ENCODE assay signal across 8 cellular contexts in the genomic region with DNA sequence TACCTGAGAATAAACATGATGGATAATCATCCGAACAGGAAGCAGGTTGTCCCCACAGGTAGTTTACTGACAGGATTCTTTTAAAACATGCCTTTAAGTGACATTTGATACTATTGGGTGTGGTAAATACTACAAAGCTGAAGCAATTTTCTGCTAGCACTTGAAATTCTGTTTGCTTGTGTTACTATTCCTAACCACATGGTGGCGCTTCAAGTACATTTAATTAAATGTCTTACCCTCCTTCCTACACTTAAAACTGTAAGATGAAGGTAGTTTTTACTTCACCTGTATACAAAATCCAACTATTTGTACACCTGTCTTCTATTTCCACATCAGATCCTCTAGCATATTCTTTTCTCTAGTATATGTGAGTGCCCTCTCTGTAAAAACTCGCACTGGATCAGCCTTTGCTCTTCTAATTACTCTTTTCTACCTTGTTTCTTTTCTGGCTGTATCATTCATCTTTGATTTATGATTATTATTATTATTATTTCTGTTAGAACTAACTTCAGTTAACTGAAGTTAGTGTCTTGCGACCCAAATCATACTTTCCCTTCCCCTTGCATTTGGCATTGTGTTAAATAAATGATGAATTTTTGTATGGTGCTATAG. TPM values are rescaled to one million over a fixed set of nuclear protein-coding genes. Genes with fewer than 3 reads are reported as not detected.
DNase-seq lines count a peak whose midpoint lies in the region; ATAC-seq, FAIRE-seq and TF ChIP-seq lines count a peak whose summit lies in the region.

No MANE protein-coding gene starts in this region.

- TF ChIP-seq CTCF in GM12874 (IDR thresholded peaks at IDR 0.05; ENCODE audit: insufficient read depth, low read depth, low read length): peak; percentile 46
- peak; percentile 43 for TF ChIP-seq CTCF in bronchial epithelial cell (IDR thresholded peaks at IDR 0.05; ENCODE audit: insufficient read depth, low read length, severe bottlenecking)
- peak; percentile 75 for TF ChIP-seq CTCF in lower lobe of right lung (IDR thresholded peaks at IDR 0.05)

- no peak overlapping the region for H3K27ac ChIP-seq in lower lobe of right lung

- intact Hi-C loops in lower lobe of right lung (cut with DNase I): no loop called here

- H3K4me1 ChIP-seq in lower lobe of right lung: no peaks in the 10 kb centered on the region

- H3K36me3 ChIP-seq in bronchial epithelial cell (ENCODE audit: control insufficient read depth, insufficient read depth, low read length): no peaks in the 10 kb centered on the region
- peaks cover 76% of the 10 kb centered on the region for H3K36me3 ChIP-seq in lower lobe of right lung

- H3K9me3 ChIP-seq in lower lobe of right lung: no peaks in the 10 kb centered on the region

- ATAC-seq in lower lobe of right lung: peak; percentile 48 to 62
- ATAC-seq in HG02840 (IDR thresholded peaks at IDR 0.05; ENCODE audit: low FRiP score, unreplicated experiment): no peak
- no peak for ATAC-seq in HG02571 (IDR thresholded peaks at IDR 0.05; ENCODE audit: unreplicated experiment)

- DNase-seq in CD1c-positive myeloid dendritic cell (ENCODE audit: extremely low spot score): peak; percentile 52
- peak; percentile 42 for DNase-seq in NCI-H748 (lab: John Stamatoyannopoulos, UW; ENCODE audit: unreplicated experiment)
- DNase-seq in bronchial epithelial cell (ENCODE audit: low read depth): peak; percentile 63
- no peak for DNase-seq in lower lobe of right lung
- no peak for DNase-seq in AG08396 (ENCODE audit: low spot score)

- FAIRE-seq in bronchial epithelial cell (lab: Jason Lieb, UNC): no peak

- H3K4me3 ChIP-seq in bronchial epithelial cell (ENCODE audit: low read depth, low read length) (no peak overlapping the region), lower lobe of right lung (no peak overlapping the region)

- H3K27me3 ChIP-seq in bronchial epithelial cell (ENCODE audit: control insufficient read depth, insufficient read depth, low read length) (no peaks in the 10 kb centered on the region), lower lobe of right lung (ENCODE audit: low read depth) (no peaks in the 10 kb centered on the region)

RNA-seq across cellular contexts. Expression of gene SLC25A46, which starts 18.4 kb away (rescaled TPM):
- total RNA-seq in bronchial epithelial cell: 40.8 and 43.1 TPM in 2 replicates
- total RNA-seq in lower lobe of right lung: 37.9 TPM

RNA-seq across cellular contexts. Expression of gene TMEM232, which starts 30.8 kb away (rescaled TPM):
- total RNA-seq in bronchial epithelial cell: 0.51 and 0.79 TPM in 2 replicates
- total RNA-seq in lower lobe of right lung: 11.4 TPM

Comparison
In these comparisons a context has a peak if more than half of its experiments do, and no peak if none do; other contexts are left out.
1. DNase-seq: peak in CD1c-positive myeloid dendritic cell (single experiment), NCI-H748 (single experiment) and bronchial epithelial cell (single experiment); none in lower lobe of right lung (single experiment) and AG08396 (single experiment).
2. ATAC-seq: peak in lower lobe of right lung (2 of 2); none in HG02840 (single experiment) and HG02571 (single experiment).
3. Peak in every context shown above with its lines, with median percentiles within 50 percentile points of each other: CTCF ChIP-seq.